In the genomic region with DNA sequence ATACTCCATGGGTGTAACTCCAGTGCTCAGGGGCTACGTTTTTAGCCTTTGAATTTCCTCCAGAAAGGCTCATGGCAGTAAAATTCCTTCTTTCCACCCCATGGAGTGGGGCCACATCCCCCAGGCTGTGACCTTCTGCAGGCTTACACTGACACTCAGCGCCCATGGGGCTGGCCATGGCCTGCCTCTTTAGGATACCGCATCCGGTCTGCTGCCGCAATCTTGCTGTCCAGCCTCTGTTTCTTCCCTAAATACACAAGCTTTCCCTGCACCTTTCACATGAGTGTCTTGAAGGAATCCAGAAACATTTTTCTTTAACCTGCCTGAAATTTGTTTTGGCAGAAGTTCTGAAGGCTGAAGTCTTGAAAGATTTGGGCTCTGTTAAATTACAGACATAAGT, we compare ENCODE assay signal across 18 cellular contexts.
"Had no signal": no experiment of that assay in that cellular context is flagged by ENCODE, and none has a peak within 500 bp of the region (broad histone marks: within the 10 kb centered on the region; RNA-seq: fewer than 3 reads in every experiment).

No MANE protein-coding gene starts in this region.

- DNase-seq: KBM-7, MV-4-11, NCI-H1048, NCI-H1105, NCI-H1417, NCI-H1436 treated with DMSO at 0.1 percent for 48 hours, NCI-H1694, NCI-H187 treated with DMSO at 0.1 percent for 48 hours, NCI-H2081, NCI-H2107, NCI-H2227 treated with DMSO at 0.1 percent for 48 hours, NCI-H524, NCI-H69, NCI-H774, Right ventricle myocardium superior, RPMI8226, SK-N-SH, SW 1271 had no signal

- H3K4me2 ChIP-seq: SK-N-SH had no signal

- H3K9me3 ChIP-seq: SK-N-SH had no signal

- H3K9ac ChIP-seq: SK-N-SH had no signal
